In genomic region chr2:2117923-2118322, GRCh38 we compare ENCODE assay signal across 6 cellular contexts.
"Had no signal": no experiment of that assay in that cellular context is flagged by ENCODE, and none has a peak within 500 bp of the region (broad histone marks: within the 10 kb centered on the region; RNA-seq: fewer than 3 reads in every experiment).

No MANE protein-coding gene starts in this region.

- DNase-seq: IMR-90, KBM-7, KG1 had no signal

- H3K27me3 Mint-ChIP-seq: IgD-negative memory B cell had no signal

- H3K4me3 Mint-ChIP-seq: IgD-negative memory B cell had no signal

- H3K36me3 Mint-ChIP-seq: IgD-negative memory B cell had no signal

- ATAC-seq: HepG2, K562 had no signal

- H3K27ac Mint-ChIP-seq: IgD-negative memory B cell had no signal
